8 cellular contexts compared by ENCODE assay signal in the genomic region with DNA sequence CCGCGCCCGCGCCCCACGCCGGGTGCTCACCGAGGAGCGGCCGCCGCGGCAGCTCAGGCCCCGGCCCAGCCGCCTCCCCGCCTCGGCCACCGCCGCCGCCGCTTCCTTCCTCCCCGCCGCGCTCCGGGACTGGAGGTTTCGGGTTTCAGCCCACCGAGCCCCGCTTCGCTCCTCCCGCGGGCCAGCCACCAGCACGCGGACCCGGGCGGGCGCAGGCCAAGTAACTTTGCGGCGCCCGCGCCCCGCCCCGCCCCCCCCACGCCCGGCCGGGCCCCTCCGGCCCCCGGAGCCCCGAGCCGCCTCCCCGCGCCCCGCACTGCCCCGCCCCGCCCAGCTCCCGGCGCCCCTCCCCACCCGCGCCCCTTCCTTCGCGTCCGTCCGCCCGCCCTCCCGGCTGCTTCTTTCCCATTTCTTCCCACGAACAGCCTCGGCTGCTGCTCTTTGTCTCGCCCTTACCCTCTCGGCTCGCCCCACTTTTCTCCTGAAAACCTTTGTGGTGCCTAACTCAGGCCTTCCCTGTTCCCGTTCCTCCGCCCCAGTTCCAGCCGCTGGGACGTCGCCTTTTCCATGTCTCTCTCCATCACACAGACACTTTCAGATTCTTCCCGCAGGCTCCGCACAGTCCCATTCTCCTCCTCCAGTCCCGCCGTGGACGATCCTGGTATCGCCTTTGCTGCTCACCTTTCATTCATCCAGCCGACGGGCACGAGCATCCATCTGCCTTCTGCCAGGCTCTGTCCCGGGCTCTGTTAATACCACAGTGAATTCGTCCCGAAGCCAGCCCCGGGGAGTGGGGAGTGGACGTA. TPM values are rescaled to one million over a fixed set of nuclear protein-coding genes. Genes with fewer than 3 reads are reported as not detected.
A peak's percentile ranks its signal among the peaks of the same experiment; 100 is the strongest.
DNase-seq lines count a peak whose midpoint lies in the region; ATAC-seq lines count a peak whose summit lies in the region.

A gene with protein sequence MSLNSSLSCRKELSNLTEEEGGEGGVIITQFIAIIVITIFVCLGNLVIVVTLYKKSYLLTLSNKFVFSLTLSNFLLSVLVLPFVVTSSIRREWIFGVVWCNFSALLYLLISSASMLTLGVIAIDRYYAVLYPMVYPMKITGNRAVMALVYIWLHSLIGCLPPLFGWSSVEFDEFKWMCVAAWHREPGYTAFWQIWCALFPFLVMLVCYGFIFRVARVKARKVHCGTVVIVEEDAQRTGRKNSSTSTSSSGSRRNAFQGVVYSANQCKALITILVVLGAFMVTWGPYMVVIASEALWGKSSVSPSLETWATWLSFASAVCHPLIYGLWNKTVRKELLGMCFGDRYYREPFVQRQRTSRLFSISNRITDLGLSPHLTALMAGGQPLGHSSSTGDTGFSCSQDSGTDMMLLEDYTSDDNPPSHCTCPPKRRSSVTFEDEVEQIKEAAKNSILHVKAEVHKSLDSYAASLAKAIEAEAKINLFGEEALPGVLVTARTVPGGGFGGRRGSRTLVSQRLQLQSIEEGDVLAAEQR (minus strand): TSS at position 222 of the 806 bp plus-strand sequence. CDS start 32,080 bp downstream, outside the sequence.

- peaks cover 28% of the 10 kb centered on the region for H3K4me1 ChIP-seq in SJSA1 (replicated peaks)

- peak within 1 kb of the TSS; percentile 21 for H3K27ac ChIP-seq in SJSA1

- in situ Hi-C loops in T47D (cut with HindIII; ENCODE audit: low pct_unique_long_range_greater_than_20kb, low sequenced_read_pairs) = no loop called here

- peak; percentile 51 for ATAC-seq in HG03159 (IDR thresholded peaks at IDR 0.05; ENCODE audit: unreplicated experiment)
- no peak for ATAC-seq in GM21447 (IDR thresholded peaks at IDR 0.05; ENCODE audit: unreplicated experiment)

- peaks cover 7% of the 10 kb centered on the region; the same call in 1 of the 2 replicates for H3K36me3 ChIP-seq in SJSA1

- no peaks in the 10 kb centered on the region for H3K27me3 ChIP-seq in SJSA1 (replicated peaks)

- H3K4me3 ChIP-seq in SJSA1 (peak within 1 kb of the TSS; percentile 88), iPS-11a (ENCODE audit: low read depth, low read length) (peak within 1 kb of the TSS; percentile 84)

- no peaks in the 10 kb centered on the region for H3K9me3 ChIP-seq in SJSA1 (replicated peaks)

- DNase-seq in DMS114 treated with DMSO at 0.1 percent for 48 hours (lab: John Stamatoyannopoulos, UW; ENCODE audit: unreplicated experiment) (peak; percentile 8), SJSA1 (ENCODE audit: low read depth in 1 of 2, low spot score in 2 of 2) (peak; percentile 55 to 64), T47D (ENCODE audit: low read depth in 1 of 2, low spot score in 1 of 2) (peak; percentile 36 to 65), retina (peak; percentile 89), mesenteric fat pad (ENCODE audit: low spot score) (no peak)

RNA-seq across cellular contexts. Expression of the gene that starts here (rescaled TPM):
- 9.6 and 9.8 TPM in 2 replicates for total RNA-seq in SJSA1 (2014; rRNA removed; shearing (Covaris generic))
- 6.2 TPM for total RNA-seq in mesenteric fat pad
